In genomic region chr5:93275376-93275775, GRCh38 we compare ENCODE assay signal across 7 cellular contexts.
"Had no signal": no experiment of that assay in that cellular context is flagged by ENCODE, and none has a peak within 500 bp of the region (broad histone marks: within the 10 kb centered on the region; RNA-seq: fewer than 3 reads in every experiment).

No MANE protein-coding gene starts in this region.

- H3K4me3 ChIP-seq: GM12878 had no signal

- ATAC-seq: GM12878 had no signal

- FAIRE-seq: GM12878, GM12891, GM12892, GM18507, GM19239 had no signal

- DNase-seq: GDM1, GF-D8 had no signal
